9 cellular contexts compared by ENCODE assay signal in the genomic region with DNA sequence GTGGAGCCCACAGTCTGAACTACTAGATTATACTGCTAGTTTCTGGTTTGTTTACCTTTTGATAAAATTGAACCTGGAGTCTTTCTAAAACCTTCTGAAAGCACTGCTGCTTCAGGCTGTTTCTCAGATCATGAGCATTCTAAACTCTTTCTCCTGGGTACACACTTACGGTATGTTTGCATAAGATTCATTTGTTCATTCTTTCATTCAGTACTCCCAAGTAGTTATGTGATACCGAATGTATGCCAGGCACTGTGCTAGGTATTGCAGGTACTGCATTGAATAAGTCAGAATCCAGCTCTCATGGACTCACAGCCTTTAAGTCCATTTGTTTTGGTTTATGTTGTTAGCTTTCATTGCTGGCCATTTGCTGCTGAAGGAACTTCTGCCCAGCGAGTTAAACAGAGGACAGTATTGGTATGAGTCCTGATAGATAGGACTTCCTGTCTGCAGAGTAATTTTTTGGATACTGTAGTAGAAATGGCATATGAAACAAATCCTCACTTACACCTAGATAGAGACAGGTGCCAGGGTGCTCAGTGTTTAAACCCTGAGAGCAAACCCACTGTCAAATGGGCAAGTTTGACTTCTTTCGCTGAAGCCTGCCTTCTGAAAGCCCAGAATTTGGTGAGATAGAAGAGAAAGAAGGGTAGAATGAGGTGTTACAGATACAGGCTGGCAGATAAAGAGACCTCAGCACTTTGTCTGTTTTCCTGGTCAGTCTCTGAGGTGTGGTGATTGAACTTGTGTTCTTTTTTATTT. TPM values are rescaled to one million over a fixed set of nuclear protein-coding genes. Genes with fewer than 3 reads are reported as not detected.
DNase-seq lines count a peak whose midpoint lies in the region; ATAC-seq and TF ChIP-seq lines count a peak whose summit lies in the region.
"Had no signal": no experiment of that assay in that cellular context is flagged by ENCODE, and none has a peak within 500 bp of the region (broad histone marks: within the 10 kb centered on the region; RNA-seq: fewer than 3 reads in every experiment).

No MANE protein-coding gene starts in this region.

- H3K36me3 ChIP-seq in A673 (ENCODE audit: insufficient read depth, low read length, poor library complexity, severe bottlenecking) (no peaks in the 10 kb centered on the region), muscle layer of duodenum (ENCODE audit: control insufficient read depth in 1 of 2, insufficient read depth in 2 of 2, low read length in 2 of 2) (no peaks in the 10 kb centered on the region), H7 (replicated peaks; ENCODE audit: control insufficient read depth, insufficient read depth, low read length) (no peaks in the 10 kb centered on the region)

- H3K27me3 Mint-ChIP-seq in brain, result peaks cover 7% of the 10 kb centered on the region

- TF ChIP-seq CTCF in A673 (conservative IDR thresholded peaks at IDR 0.05; ENCODE audit: low read depth, low read length) (no peak), HFF-Myc (IDR thresholded peaks at IDR 0.05; ENCODE audit: low read depth, low read length, missing control alignments) (no peak), brain (conservative IDR thresholded peaks at IDR 0.05) (no peak)

- H3K36me3 Mint-ChIP-seq in brain, result peaks cover 13% of the 10 kb centered on the region

- peak overlapping the region in 3 of 5 experiments; percentile 91 to 98 (median 95) for H3K27ac Mint-ChIP-seq in brain

- intact Hi-C loops in A673 (cut with micrococcal nuclease; ENCODE audit: unreplicated experiment), result no loop called here

- DNase-seq in A673 (ENCODE audit: low spot score), result no peak
- no peak for DNase-seq in HFF-Myc (ENCODE audit: extremely low read depth, low read depth)
- DNase-seq in NCI-H187 treated with DMSO at 0.1 percent for 48 hours (lab: John Stamatoyannopoulos, UW), result no peak
- DNase-seq in hippocampal formation (lab: John Stamatoyannopoulos, UW), result no peak
- DNase-seq in H7, result no peak

- H3K9me3 Mint-ChIP-seq in brain, result no peaks in the 10 kb centered on the region

- H3K4me1 ChIP-seq in A673 (ENCODE audit: insufficient read depth, low read length, poor library complexity, severe bottlenecking) (peaks cover 28% of the 10 kb centered on the region), muscle layer of duodenum (ENCODE audit: control insufficient read depth in 1 of 2, insufficient read depth in 2 of 2, low read length in 2 of 2) (peaks cover 31 to 56% of the 10 kb centered on the region in 2 donors)

- H3K4me1 Mint-ChIP-seq in brain, result peaks cover 82% of the 10 kb centered on the region

- BruUV-seq in A673 (replicated peaks; lab: Mats Ljungman, UMichigan), result no TSS peak

- H3K4me3 Mint-ChIP-seq in brain, result peak overlapping the region; percentile 87 to 96 (median 94)

- no peak for ATAC-seq in GM19397 (IDR thresholded peaks at IDR 0.05; ENCODE audit: unreplicated experiment)

- no peak overlapping the region for H3K27ac ChIP-seq in A673 (ENCODE audit: low read depth, low read length, poor library complexity, severe bottlenecking)
- peak overlapping the region; percentile 99 for H3K27ac ChIP-seq in muscle layer of duodenum (ENCODE audit: low read length)

- H3K9me3 ChIP-seq in A673 (ENCODE audit: low read depth, low read length, poor library complexity, severe bottlenecking) (no peaks in the 10 kb centered on the region), muscle layer of duodenum (ENCODE audit: control insufficient read depth in 1 of 2, low read length in 2 of 2) (no peaks in the 10 kb centered on the region)

- H3K27me3 ChIP-seq in A673 (replicated peaks; ENCODE audit: insufficient read depth, low read depth, low read length, poor library complexity), result no peaks in the 10 kb centered on the region
- H3K27me3 ChIP-seq in muscle layer of duodenum (ENCODE audit: low read depth, low read length), result no peaks in the 10 kb centered on the region
- H3K27me3 ChIP-seq in H7 (ENCODE audit: control insufficient read depth, insufficient read depth, low read length), result peaks cover 3% of the 10 kb centered on the region

- POLR2A ChIA-PET in A673 (lab: Charles Lee; ENCODE audit: low non-redundant PET), result no interaction called here

- H3K4me3 ChIP-seq in A673 (ENCODE audit: low read depth, low read length, poor library complexity, severe bottlenecking) (peak overlapping the region; percentile 60), HFF-Myc (replicated peaks; ENCODE audit: low read depth, low read length) (peak overlapping the region; percentile 86), muscle layer of duodenum (ENCODE audit: low read depth in 1 of 2, low read length in 2 of 2) (peak overlapping the region; percentile 87 to 95), H7 (ENCODE audit: insufficient read depth, low read depth, low read length) (no peak overlapping the region)

- CTCF ChIA-PET in A673 (lab: Charles Lee), result interaction anchor here (1.3 kb wide), 1 partner anchor 28 kb away, joined by 4 read pairs; no protein-coding TSS in a partner anchor

RNA-seq across cellular contexts. Expression of a gene that starts 2.1 kb away (rescaled TPM):
- total RNA-seq in A673 (2021), result 9.2 and 13.1 TPM in 2 replicates
- 35.4 TPM for polyA plus RNA-seq in brain (ENCODE audit: insufficient read depth, low read depth, low replicate concordance)
- total RNA-seq in H7 (2014; rRNA removed; shearing (Covaris generic)), result 0.70 and 1.1 TPM in 2 replicates

RNA-seq across cellular contexts. Expression of a gene that starts 38.8 kb away (rescaled TPM):
- 0.09 TPM in 1 of 2 replicates, not detected in the other for total RNA-seq in A673 (2021)
- polyA plus RNA-seq in brain (ENCODE audit: insufficient read depth, low read depth, low replicate concordance), result 1.5 TPM
- 0.04 and 0.17 TPM in 2 replicates for total RNA-seq in H7 (2014; rRNA removed; shearing (Covaris generic))
- total RNA-seq: subcutaneous adipose tissue had no signal
